In genomic region chr1:17669305-17669704, GRCh38 we compare ENCODE assay signal across 1 cellular context.
TF ChIP-seq lines count a peak whose summit lies in the region.

No MANE protein-coding gene starts in this region.

TF ChIP-seq in H1, 55 proteins besides CTCF, POLR2A, EP300 and RAD21 (continued from another document):
- TF ChIP-seq, protein P1, sequence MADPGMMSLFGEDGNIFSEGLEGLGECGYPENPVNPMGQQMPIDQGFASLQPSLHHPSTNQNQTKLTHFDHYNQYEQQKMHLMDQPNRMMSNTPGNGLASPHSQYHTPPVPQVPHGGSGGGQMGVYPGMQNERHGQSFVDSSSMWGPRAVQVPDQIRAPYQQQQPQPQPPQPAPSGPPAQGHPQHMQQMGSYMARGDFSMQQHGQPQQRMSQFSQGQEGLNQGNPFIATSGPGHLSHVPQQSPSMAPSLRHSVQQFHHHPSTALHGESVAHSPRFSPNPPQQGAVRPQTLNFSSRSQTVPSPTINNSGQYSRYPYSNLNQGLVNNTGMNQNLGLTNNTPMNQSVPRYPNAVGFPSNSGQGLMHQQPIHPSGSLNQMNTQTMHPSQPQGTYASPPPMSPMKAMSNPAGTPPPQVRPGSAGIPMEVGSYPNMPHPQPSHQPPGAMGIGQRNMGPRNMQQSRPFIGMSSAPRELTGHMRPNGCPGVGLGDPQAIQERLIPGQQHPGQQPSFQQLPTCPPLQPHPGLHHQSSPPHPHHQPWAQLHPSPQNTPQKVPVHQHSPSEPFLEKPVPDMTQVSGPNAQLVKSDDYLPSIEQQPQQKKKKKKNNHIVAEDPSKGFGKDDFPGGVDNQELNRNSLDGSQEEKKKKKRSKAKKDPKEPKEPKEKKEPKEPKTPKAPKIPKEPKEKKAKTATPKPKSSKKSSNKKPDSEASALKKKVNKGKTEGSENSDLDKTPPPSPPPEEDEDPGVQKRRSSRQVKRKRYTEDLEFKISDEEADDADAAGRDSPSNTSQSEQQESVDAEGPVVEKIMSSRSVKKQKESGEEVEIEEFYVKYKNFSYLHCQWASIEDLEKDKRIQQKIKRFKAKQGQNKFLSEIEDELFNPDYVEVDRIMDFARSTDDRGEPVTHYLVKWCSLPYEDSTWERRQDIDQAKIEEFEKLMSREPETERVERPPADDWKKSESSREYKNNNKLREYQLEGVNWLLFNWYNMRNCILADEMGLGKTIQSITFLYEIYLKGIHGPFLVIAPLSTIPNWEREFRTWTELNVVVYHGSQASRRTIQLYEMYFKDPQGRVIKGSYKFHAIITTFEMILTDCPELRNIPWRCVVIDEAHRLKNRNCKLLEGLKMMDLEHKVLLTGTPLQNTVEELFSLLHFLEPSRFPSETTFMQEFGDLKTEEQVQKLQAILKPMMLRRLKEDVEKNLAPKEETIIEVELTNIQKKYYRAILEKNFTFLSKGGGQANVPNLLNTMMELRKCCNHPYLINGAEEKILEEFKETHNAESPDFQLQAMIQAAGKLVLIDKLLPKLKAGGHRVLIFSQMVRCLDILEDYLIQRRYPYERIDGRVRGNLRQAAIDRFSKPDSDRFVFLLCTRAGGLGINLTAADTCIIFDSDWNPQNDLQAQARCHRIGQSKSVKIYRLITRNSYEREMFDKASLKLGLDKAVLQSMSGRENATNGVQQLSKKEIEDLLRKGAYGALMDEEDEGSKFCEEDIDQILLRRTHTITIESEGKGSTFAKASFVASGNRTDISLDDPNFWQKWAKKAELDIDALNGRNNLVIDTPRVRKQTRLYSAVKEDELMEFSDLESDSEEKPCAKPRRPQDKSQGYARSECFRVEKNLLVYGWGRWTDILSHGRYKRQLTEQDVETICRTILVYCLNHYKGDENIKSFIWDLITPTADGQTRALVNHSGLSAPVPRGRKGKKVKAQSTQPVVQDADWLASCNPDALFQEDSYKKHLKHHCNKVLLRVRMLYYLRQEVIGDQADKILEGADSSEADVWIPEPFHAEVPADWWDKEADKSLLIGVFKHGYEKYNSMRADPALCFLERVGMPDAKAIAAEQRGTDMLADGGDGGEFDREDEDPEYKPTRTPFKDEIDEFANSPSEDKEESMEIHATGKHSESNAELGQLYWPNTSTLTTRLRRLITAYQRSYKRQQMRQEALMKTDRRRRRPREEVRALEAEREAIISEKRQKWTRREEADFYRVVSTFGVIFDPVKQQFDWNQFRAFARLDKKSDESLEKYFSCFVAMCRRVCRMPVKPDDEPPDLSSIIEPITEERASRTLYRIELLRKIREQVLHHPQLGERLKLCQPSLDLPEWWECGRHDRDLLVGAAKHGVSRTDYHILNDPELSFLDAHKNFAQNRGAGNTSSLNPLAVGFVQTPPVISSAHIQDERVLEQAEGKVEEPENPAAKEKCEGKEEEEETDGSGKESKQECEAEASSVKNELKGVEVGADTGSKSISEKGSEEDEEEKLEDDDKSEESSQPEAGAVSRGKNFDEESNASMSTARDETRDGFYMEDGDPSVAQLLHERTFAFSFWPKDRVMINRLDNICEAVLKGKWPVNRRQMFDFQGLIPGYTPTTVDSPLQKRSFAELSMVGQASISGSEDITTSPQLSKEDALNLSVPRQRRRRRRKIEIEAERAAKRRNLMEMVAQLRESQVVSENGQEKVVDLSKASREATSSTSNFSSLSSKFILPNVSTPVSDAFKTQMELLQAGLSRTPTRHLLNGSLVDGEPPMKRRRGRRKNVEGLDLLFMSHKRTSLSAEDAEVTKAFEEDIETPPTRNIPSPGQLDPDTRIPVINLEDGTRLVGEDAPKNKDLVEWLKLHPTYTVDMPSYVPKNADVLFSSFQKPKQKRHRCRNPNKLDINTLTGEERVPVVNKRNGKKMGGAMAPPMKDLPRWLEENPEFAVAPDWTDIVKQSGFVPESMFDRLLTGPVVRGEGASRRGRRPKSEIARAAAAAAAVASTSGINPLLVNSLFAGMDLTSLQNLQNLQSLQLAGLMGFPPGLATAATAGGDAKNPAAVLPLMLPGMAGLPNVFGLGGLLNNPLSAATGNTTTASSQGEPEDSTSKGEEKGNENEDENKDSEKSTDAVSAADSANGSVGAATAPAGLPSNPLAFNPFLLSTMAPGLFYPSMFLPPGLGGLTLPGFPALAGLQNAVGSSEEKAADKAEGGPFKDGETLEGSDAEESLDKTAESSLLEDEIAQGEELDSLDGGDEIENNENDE (IDR thresholded peaks at IDR 0.05; ENCODE audit: insufficient replicate concordance, low read length) = no peak
- TF ChIP-seq KDM1A (IDR thresholded peaks at IDR 0.05; ENCODE audit: borderline replicate concordance, low read length) (peak; percentile 78), SIX5 (IDR thresholded peaks at IDR 0.05; ENCODE audit: low read depth, low read length) (no peak)
TF ChIP-seq in H1: peak in this region for 2.
